29 cellular contexts compared by ENCODE assay signal in genomic region chr9:72906810-72907209, GRCh38. TPM values are rescaled to one million over a fixed set of nuclear protein-coding genes. Genes with fewer than 3 reads are reported as not detected.
"Had no signal": no experiment of that assay in that cellular context is flagged by ENCODE, and none has a peak within 500 bp of the region (broad histone marks: within the 10 kb centered on the region; RNA-seq: fewer than 3 reads in every experiment).

No MANE protein-coding gene starts in this region.

- H3K36me3 ChIP-seq: MG63 had no signal

- H3K9me3 ChIP-seq: MG63 had no signal

- H3K4me3 ChIP-seq: MG63 had no signal

- H3K27me3 ChIP-seq: MG63 had no signal

- DNase-seq: Karpas-422, Kasumi-1, MG63, MV-4-11, NCI-H1092, NCI-H1092 treated with DMSO at 0.1 percent for 48 hours, NCI-H1417 treated with DMSO at 0.1 percent for 48 hours, NCI-H1436, NCI-H1436 treated with DMSO at 0.1 percent for 48 hours, NCI-H1694, NCI-H1694 treated with DMSO at 0.1 percent for 48 hours, NCI-H187, NCI-H187 treated with DMSO at 0.1 percent for 48 hours, NCI-H1930, NCI-H2029, NCI-H2029 treated with DMSO at 0.1 percent for 48 hours, NCI-H2081, NCI-H2081 treated with DMSO at 0.1 percent for 48 hours, NCI-H2107, NCI-H2171, NCI-H2171 treated with DMSO at 0.1 percent for 48 hours, NCI-H2227 treated with DMSO at 0.1 percent for 48 hours, NCI-H226, NCI-H345, NCI-H446, NCI-H446 treated with DMSO at 0.1 percent for 48 hours, NCI-H510A had no signal

- H3K9ac ChIP-seq: KMS-11 had no signal

- H3K4me2 ChIP-seq: KMS-11 had no signal

- H3K27ac ChIP-seq: KMS-11 had no signal

RNA-seq across cellular contexts. Expression of gene ALDH1A1, which starts 46.0 kb away (rescaled TPM):
- total RNA-seq: MCF 10A had no signal
